ENCODE assay signal across 1 cellular context in the genomic region with DNA sequence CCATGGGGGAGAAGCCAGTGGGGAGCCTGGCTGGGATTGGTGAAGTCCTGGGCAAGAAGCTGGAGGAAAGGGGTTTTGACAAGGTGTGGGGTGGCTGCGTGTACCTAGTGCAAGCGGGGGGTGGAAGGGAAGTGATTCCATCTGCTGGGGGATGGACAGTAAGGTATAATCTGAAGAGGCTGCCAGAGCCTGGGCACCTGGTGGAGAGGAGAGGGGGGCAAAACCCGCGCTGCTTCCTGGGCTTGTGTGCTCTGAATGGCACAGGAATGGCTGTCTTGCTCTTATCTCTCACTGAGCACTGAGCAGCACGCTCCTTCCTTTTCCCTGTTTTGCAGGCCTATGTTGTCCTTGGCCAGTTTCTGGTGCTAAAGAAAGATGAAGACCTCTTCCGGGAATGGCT.
TF ChIP-seq lines count a peak whose summit lies in the region.

No MANE protein-coding gene starts in this region.

TF ChIP-seq in HEK293, 187 proteins besides CTCF, POLR2A, EP300 and RAD21 (continued from another document):
- TF ChIP-seq ZNF600 (tag by site-specific recombination; IDR thresholded peaks at IDR 0.05) (no peak), ZNF112 (tag by site-specific recombination; IDR thresholded peaks at IDR 0.05) (no peak)
- TF ChIP-seq, protein P1, sequence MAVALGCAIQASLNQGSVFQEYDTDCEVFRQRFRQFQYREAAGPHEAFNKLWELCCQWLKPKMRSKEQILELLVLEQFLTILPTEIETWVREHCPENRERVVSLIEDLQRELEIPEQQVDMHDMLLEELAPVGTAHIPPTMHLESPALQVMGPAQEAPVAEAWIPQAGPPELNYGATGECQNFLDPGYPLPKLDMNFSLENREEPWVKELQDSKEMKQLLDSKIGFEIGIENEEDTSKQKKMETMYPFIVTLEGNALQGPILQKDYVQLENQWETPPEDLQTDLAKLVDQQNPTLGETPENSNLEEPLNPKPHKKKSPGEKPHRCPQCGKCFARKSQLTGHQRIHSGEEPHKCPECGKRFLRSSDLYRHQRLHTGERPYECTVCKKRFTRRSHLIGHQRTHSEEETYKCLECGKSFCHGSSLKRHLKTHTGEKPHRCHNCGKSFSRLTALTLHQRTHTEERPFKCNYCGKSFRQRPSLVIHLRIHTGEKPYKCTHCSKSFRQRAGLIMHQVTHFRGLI (tag by site-specific recombination; IDR thresholded peaks at IDR 0.05): no peak
